ENCODE assay signal across 16 cellular contexts in genomic region chr9:16368425-16369087, GRCh38.
DNase-seq lines count a peak whose midpoint lies in the region; ATAC-seq and TF ChIP-seq lines count a peak whose summit lies in the region.
"Had no signal": no experiment of that assay in that cellular context is flagged by ENCODE, and none has a peak within 500 bp of the region (broad histone marks: within the 10 kb centered on the region; RNA-seq: fewer than 3 reads in every experiment).

No MANE protein-coding gene starts in this region.

- no peak for TF ChIP-seq RAD21 in Ishikawa (IDR thresholded peaks at IDR 0.05; ENCODE audit: low read depth)

- TF ChIP-seq EP300 in Ishikawa (IDR thresholded peaks at IDR 0.05; ENCODE audit: borderline replicate concordance), result no peak

- no peak for TF ChIP-seq CTCF in C4-2B (conservative IDR thresholded peaks at IDR 0.05)

- DNase-seq in SHP77 treated with DMSO at 0.1 percent for 48 hours (lab: John Stamatoyannopoulos, UW), result peak; percentile 56
- DNase-seq in hepatic stellate cell (ENCODE audit: low spot score), result peak; percentile 10
- DNase-seq in NCI-H524 (lab: John Stamatoyannopoulos, UW), result no peak
- DNase-seq in stimulated activated naive CD4-positive, alpha-beta T cell treated with Interleukin-2 at 50 U/mL for 16 hours (lab: John Stamatoyannopoulos, UW), result no peak
- no peak for DNase-seq in midbrain (lab: John Stamatoyannopoulos, UW)
- DNase-seq: activated naive CD4-positive, alpha-beta T cell treated with anti-CD3 and anti-CD28 coated beads for 36 hours; C1 segment of cervical spinal cord; cerebellar nuclear complex; erythroblast; OCI-M1; psoas muscle; stimulated activated CD4-positive, alpha-beta T cell treated with anti-CD3 and anti-CD28 coated beads, Interleukin-1b, Interleukin-23, amount 100 ng/mL, for 48 hours had no signal

- no peak for ATAC-seq in GM18867 (IDR thresholded peaks at IDR 0.05; ENCODE audit: unreplicated experiment)
- ATAC-seq: K562, psoas muscle had no signal

- H3K27ac ChIP-seq in C4-2B, result peak overlapping the region; percentile 59
- H3K27ac ChIP-seq: psoas muscle had no signal

TF ChIP-seq in Ishikawa, 13 proteins besides CTCF, POLR2A, EP300 and RAD21:
- peak; percentile 6; the same call in 1 of the 2 replicates for TF ChIP-seq TEAD4 (IDR thresholded peaks at IDR 0.05)
- no peak for TF ChIP-seq MAX (IDR thresholded peaks at IDR 0.05)

Comparison
In these comparisons a context has a peak if more than half of its experiments do, and no peak if none do; other contexts are left out.
1. DNase-seq: peak in SHP77 treated with DMSO at 0.1 percent for 48 hours (single experiment) and hepatic stellate cell (single experiment); none in NCI-H524 (0 of 2), stimulated activated naive CD4-positive, alpha-beta T cell treated with Interleukin-2 at 50 U/mL for 16 hours (single experiment) and midbrain (single experiment).